Comparison of ENCODE assay signal across 1 cellular context in the genomic region with DNA sequence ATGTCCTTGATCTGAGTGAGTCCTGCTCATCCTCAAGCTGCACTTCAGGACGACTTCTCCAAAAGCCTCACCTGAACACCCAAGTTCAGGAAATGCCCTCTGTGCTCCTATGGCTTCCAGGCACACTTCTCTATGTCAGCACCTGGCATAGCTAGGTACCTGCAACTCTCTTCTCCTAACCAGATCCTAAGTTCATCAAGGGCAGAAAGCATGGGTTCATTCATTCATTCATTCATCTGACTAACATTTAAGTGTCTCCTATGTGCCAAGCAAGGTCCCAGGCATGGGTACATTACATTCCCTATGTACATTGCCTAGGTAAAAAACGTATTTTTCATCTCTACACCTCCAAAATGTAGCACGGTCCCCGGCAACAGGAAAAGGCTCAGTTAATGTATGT.
TF ChIP-seq lines count a peak whose summit lies in the region.

No MANE protein-coding gene starts in this region.

TF ChIP-seq in H1, 55 proteins besides CTCF, POLR2A, EP300 and RAD21:
- TF ChIP-seq KDM1A (IDR thresholded peaks at IDR 0.05; ENCODE audit: borderline replicate concordance, low read length) (no peak), FOSL1 (IDR thresholded peaks at IDR 0.05; ENCODE audit: insufficient read depth, low read depth, low read length) (no peak), TAF1 (IDR thresholded peaks at IDR 0.05; ENCODE audit: low read depth, low read length) (no peak), SIX5 (IDR thresholded peaks at IDR 0.05; ENCODE audit: low read depth, low read length) (no peak), GABPA (IDR thresholded peaks at IDR 0.05; ENCODE audit: borderline replicate concordance, insufficient read depth, low read length) (no peak)
- TF ChIP-seq, protein P1, sequence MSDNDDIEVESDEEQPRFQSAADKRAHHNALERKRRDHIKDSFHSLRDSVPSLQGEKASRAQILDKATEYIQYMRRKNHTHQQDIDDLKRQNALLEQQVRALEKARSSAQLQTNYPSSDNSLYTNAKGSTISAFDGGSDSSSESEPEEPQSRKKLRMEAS (IDR thresholded peaks at IDR 0.05) = no peak
- TF ChIP-seq, protein P2, sequence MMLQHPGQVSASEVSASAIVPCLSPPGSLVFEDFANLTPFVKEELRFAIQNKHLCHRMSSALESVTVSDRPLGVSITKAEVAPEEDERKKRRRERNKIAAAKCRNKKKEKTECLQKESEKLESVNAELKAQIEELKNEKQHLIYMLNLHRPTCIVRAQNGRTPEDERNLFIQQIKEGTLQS (IDR thresholded peaks at IDR 0.05; ENCODE audit: insufficient read depth, low read depth, low read length) = no peak
